In genomic region chr17:34823023-34823422, GRCh38 we compare ENCODE assay signal across 33 cellular contexts.
"Had no signal": no experiment of that assay in that cellular context is flagged by ENCODE, and none has a peak within 500 bp of the region (broad histone marks: within the 10 kb centered on the region; RNA-seq: fewer than 3 reads in every experiment).

No MANE protein-coding gene starts in this region.

- H3K27me3 Mint-ChIP-seq: activated naive CD4-positive, alpha-beta T cell treated with anti-CD3 and anti-CD28 coated beads, Interleukin-2, amount 10 ng/mL, durations not matched to agents 7 days and 5 days; activated naive CD8-positive, alpha-beta T cell treated with anti-CD3 and anti-CD28 coated beads, Interleukin-2, amount 10 ng/mL, durations not matched to agents 7 days and 5 days had no signal

- H3K27ac Mint-ChIP-seq: activated CD4-positive, alpha-beta memory T cell treated with anti-CD3 and anti-CD28 coated beads for 36 hours; activated CD4-positive, alpha-beta T cell treated with anti-CD3 and anti-CD28 coated beads for 36 hours; activated CD4-positive, alpha-beta T cell treated with anti-CD3 and anti-CD28 coated beads, Interleukin-2, amount 10 ng/mL, durations not matched to agents 24 days and 14 days; activated CD8-positive, alpha-beta memory T cell treated with anti-CD3 and anti-CD28 coated beads, Interleukin-2, amount 10 ng/mL, durations not matched to agents 7 days and 5 days; activated CD8-positive, alpha-beta T cell treated with anti-CD3 and anti-CD28 coated beads, Interleukin-2, amount 10 ng/mL, durations not matched to agents 7 days and 5 days; activated naive CD4-positive, alpha-beta T cell treated with anti-CD3 and anti-CD28 coated beads, Interleukin-2, amount 10 ng/mL, durations not matched to agents 7 days and 5 days; activated naive CD4-positive, alpha-beta T cell treated with anti-CD3 and anti-CD28 coated beads, Interleukin-2, amount 50 U/mL, for 72 hours; activated naive CD8-positive, alpha-beta T cell treated with anti-CD3 and anti-CD28 coated beads, Interleukin-2, amount 10 ng/mL, durations not matched to agents 7 days and 5 days; activated T-helper 1 cell treated with anti-CD3 and anti-CD28 coated beads, Interleukin-12 subunit alpha, Interleukin-12 subunit beta, Interleukin-2, Interleukin-4 antibody, amounts not matched to agents 30 ng/mL and 10 ng/mL and 1 ng/mL, durations not matched to agents 14 hours and 24 hours and 36 hours; activated T-helper 2 cell treated with anti-CD3 and anti-CD28 coated beads, Interferon-gamma antibody, Interleukin-2, Interleukin-4, amounts not matched to agents 10 μg/mL and 5 μg/mL and 100 μg/mL, durations not matched to agents 14 hours and 24 hours and 36 hours; brain; T-helper 17 cell; T-helper 2 cell treated with Interferon-gamma antibody and Interleukin-4, amounts not matched to agents 5 μg/mL and 100 μg/mL, for 36 hours had no signal

- H3K4me1 Mint-ChIP-seq: activated naive CD4-positive, alpha-beta T cell treated with anti-CD3 and anti-CD28 coated beads, Interleukin-2, amount 10 ng/mL, durations not matched to agents 7 days and 5 days; central memory CD8-positive, alpha-beta T cell had no signal

- H3K4me3 ChIP-seq: ascending aorta, breast epithelium, cardiac muscle cell, colonic mucosa, esophagus squamous epithelium, gastroesophageal sphincter had no signal

- H3K9me3 ChIP-seq: ascending aorta, breast epithelium, colonic mucosa, esophagus squamous epithelium, gastroesophageal sphincter had no signal

- H3K36me3 ChIP-seq: ascending aorta, breast epithelium, cardiac muscle cell, colonic mucosa, esophagus squamous epithelium, gastroesophageal sphincter, WERI-Rb-1 had no signal

- H3K9me3 Mint-ChIP-seq: activated CD4-positive, alpha-beta memory T cell treated with anti-CD3 and anti-CD28 coated beads for 36 hours; activated CD4-positive, alpha-beta T cell treated with anti-CD3 and anti-CD28 coated beads, Interleukin-2, amount 10 ng/mL, durations not matched to agents 24 days and 14 days; activated naive CD4-positive, alpha-beta T cell treated with anti-CD3 and anti-CD28 coated beads, Interleukin-2, amount 10 ng/mL, durations not matched to agents 7 days and 5 days; activated naive CD4-positive, alpha-beta T cell treated with anti-CD3 and anti-CD28 coated beads, Interleukin-2, amount 50 U/mL, for 72 hours; activated naive CD8-positive, alpha-beta T cell treated with anti-CD3 and anti-CD28 coated beads, Interleukin-2, amount 10 ng/mL, durations not matched to agents 7 days and 5 days; activated T-helper 1 cell treated with anti-CD3 and anti-CD28 coated beads, Interleukin-12 subunit alpha, Interleukin-12 subunit beta, Interleukin-2, Interleukin-4 antibody, amounts not matched to agents 30 ng/mL and 10 ng/mL and 1 ng/mL, durations not matched to agents 14 hours and 24 hours and 36 hours; activated T-helper 2 cell treated with anti-CD3 and anti-CD28 coated beads, Interferon-gamma antibody, Interleukin-2, Interleukin-4, amounts not matched to agents 10 μg/mL and 5 μg/mL and 100 μg/mL, durations not matched to agents 14 hours and 24 hours and 36 hours; brain; central memory CD8-positive, alpha-beta T cell; T-helper 2 cell treated with Interferon-gamma antibody and Interleukin-4, amounts not matched to agents 5 μg/mL and 100 μg/mL, for 36 hours had no signal

- H3K36me3 Mint-ChIP-seq: activated CD4-positive, alpha-beta memory T cell treated with anti-CD3 and anti-CD28 coated beads for 36 hours; activated CD8-positive, alpha-beta memory T cell treated with anti-CD3 and anti-CD28 coated beads, Interleukin-2, amount 10 ng/mL, durations not matched to agents 7 days and 5 days; activated naive CD4-positive, alpha-beta T cell treated with anti-CD3 and anti-CD28 coated beads, Interleukin-2, amount 10 ng/mL, durations not matched to agents 7 days and 5 days; activated naive CD4-positive, alpha-beta T cell treated with anti-CD3 and anti-CD28 coated beads, Interleukin-2, amount 50 U/mL, for 72 hours; activated naive CD8-positive, alpha-beta T cell treated with anti-CD3 and anti-CD28 coated beads, Interleukin-2, amount 10 ng/mL, durations not matched to agents 7 days and 5 days; brain had no signal

- H3K4me3 Mint-ChIP-seq: activated CD4-positive, alpha-beta memory T cell treated with anti-CD3 and anti-CD28 coated beads for 36 hours; activated CD4-positive, alpha-beta T cell treated with anti-CD3 and anti-CD28 coated beads for 36 hours; activated CD4-positive, alpha-beta T cell treated with anti-CD3 and anti-CD28 coated beads, Interleukin-2, amount 10 ng/mL, durations not matched to agents 24 days and 14 days; activated CD8-positive, alpha-beta memory T cell treated with anti-CD3 and anti-CD28 coated beads, Interleukin-2, amount 10 ng/mL, durations not matched to agents 7 days and 5 days; activated CD8-positive, alpha-beta T cell treated with anti-CD3 and anti-CD28 coated beads, Interleukin-2, amount 10 ng/mL, durations not matched to agents 7 days and 5 days; activated naive CD4-positive, alpha-beta T cell treated with anti-CD3 and anti-CD28 coated beads, Interleukin-2, amount 10 ng/mL, durations not matched to agents 7 days and 5 days; activated naive CD8-positive, alpha-beta T cell treated with anti-CD3 and anti-CD28 coated beads, Interleukin-2, amount 10 ng/mL, durations not matched to agents 7 days and 5 days; activated T-helper 1 cell treated with anti-CD3 and anti-CD28 coated beads, Interleukin-12 subunit alpha, Interleukin-12 subunit beta, Interleukin-2, Interleukin-4 antibody, amounts not matched to agents 30 ng/mL and 10 ng/mL and 1 ng/mL, durations not matched to agents 14 hours and 24 hours and 36 hours; brain; central memory CD8-positive, alpha-beta T cell; T-helper 17 cell; T-helper 2 cell treated with Interferon-gamma antibody and Interleukin-4, amounts not matched to agents 5 μg/mL and 100 μg/mL, for 36 hours had no signal

- H3K4me1 ChIP-seq: ascending aorta, breast epithelium, colonic mucosa, esophagus squamous epithelium, gastroesophageal sphincter had no signal

- ATAC-seq: activated CD4-positive, alpha-beta T cell treated with anti-CD3 and anti-CD28 coated beads for 36 hours; activated CD8-positive, alpha-beta memory T cell treated with anti-CD3 and anti-CD28 coated beads, Interleukin-2, amount 10 ng/mL, durations not matched to agents 7 days and 5 days; activated CD8-positive, alpha-beta T cell treated with anti-CD3 and anti-CD28 coated beads, Interleukin-2, amount 10 ng/mL, durations not matched to agents 7 days and 5 days; activated naive CD4-positive, alpha-beta T cell treated with anti-CD3 and anti-CD28 coated beads, Interleukin-2, amount 50 U/mL, for 72 hours; gastroesophageal sphincter; T-helper 17 cell had no signal

- DNase-seq: activated CD4-positive, alpha-beta memory T cell treated with anti-CD3 and anti-CD28 coated beads for 36 hours; activated CD4-positive, alpha-beta T cell treated with anti-CD3 and anti-CD28 coated beads for 36 hours; activated CD4-positive, alpha-beta T cell treated with anti-CD3 and anti-CD28 coated beads, Interleukin-2, amount 10 ng/mL, durations not matched to agents 24 days and 14 days; activated CD4-positive, CD25-positive, alpha-beta regulatory T cell; activated CD4-positive, CD25-positive, alpha-beta regulatory T cell treated with anti-CD3 and anti-CD28 coated beads, Interleukin-2, amount 50 U/mL, for 72 hours; activated CD8-positive, alpha-beta memory T cell treated with anti-CD3 and anti-CD28 coated beads, Interleukin-2, amount 10 ng/mL, durations not matched to agents 7 days and 5 days; activated CD8-positive, alpha-beta memory T cell treated with anti-CD3 and anti-CD28 coated beads, Interleukin-2, amount 50 U/mL, for 4 hours; activated CD8-positive, alpha-beta T cell treated with anti-CD3 and anti-CD28 coated beads, Interleukin-2, amount 10 ng/mL, durations not matched to agents 7 days and 5 days; activated gamma-delta T cell; activated naive CD4-positive, alpha-beta T cell; activated naive CD4-positive, alpha-beta T cell treated with anti-CD3 and anti-CD28 coated beads, Interleukin-2, amount 10 ng/mL, durations not matched to agents 7 days and 5 days; activated naive CD8-positive, alpha-beta T cell treated with anti-CD3 and anti-CD28 coated beads, Interleukin-2, amount 10 ng/mL, durations not matched to agents 7 days and 5 days; activated T-cell treated with anti-CD3 and anti-CD28 coated beads, Interleukin-2, amount 50 U/mL, for 1 hour; activated T-cell treated with anti-CD3 and anti-CD28 coated beads, Interleukin-2, amount 50 U/mL, for 48 hours; colonic mucosa; effector CD8-positive, alpha-beta T cell; esophagus squamous epithelium; foreskin melanocyte; T-helper 1 cell; T-helper 17 cell; T1000; WERI-Rb-1 had no signal

- H3K27ac ChIP-seq: ascending aorta, breast epithelium, cardiac muscle cell, colonic mucosa, epithelial cell of prostate, esophagus squamous epithelium, gastroesophageal sphincter, WERI-Rb-1 had no signal
